In genomic region chr22:42078469-42079318, GRCh38 we compare ENCODE assay signal across 8 cellular contexts. TPM values are rescaled to one million over a fixed set of nuclear protein-coding genes. Genes with fewer than 3 reads are reported as not detected.
DNase-seq lines count a peak whose midpoint lies in the region; ATAC-seq and TF ChIP-seq lines count a peak whose summit lies in the region.

No MANE protein-coding gene starts in this region.

- no peaks in the 10 kb centered on the region for H3K36me3 Mint-ChIP-seq in natural killer cell

- no peak for DNase-seq in Right ventricle myocardium inferior (ENCODE audit: missing footprints)
- DNase-seq in cardiac septum (ENCODE audit: low spot score) = no peak
- DNase-seq in Peyer's patch = peak in 1 of 3 donors; percentile 55
- DNase-seq in epithelial cell of prostate (ENCODE audit: low read depth, low spot score) = no peak
- no peak for DNase-seq in natural killer cell
- DNase-seq in NCI-H2081 treated with DMSO at 0.1 percent for 48 hours (lab: John Stamatoyannopoulos, UW) = no peak
- DNase-seq in HCEC 1CT = no peak

- H3K4me1 Mint-ChIP-seq in natural killer cell = peaks cover 26 to 31% of the 10 kb centered on the region in 2 donors

- TF ChIP-seq CTCF in Peyer's patch (IDR thresholded peaks at IDR 0.05) (no peak), natural killer cell (IDR thresholded peaks at IDR 0.05) (no peak)

- no peaks in the 10 kb centered on the region for H3K27me3 Mint-ChIP-seq in natural killer cell (ENCODE audit: low read depth in 2 of 2)

- peaks cover 0 to 29% (median 8%) of the 10 kb centered on the region in 4 donors for H3K4me1 ChIP-seq in Peyer's patch

- TF ChIP-seq POLR2A in Peyer's patch (IDR thresholded peaks at IDR 0.05) = no peak

- no peaks in the 10 kb centered on the region for H3K9me3 ChIP-seq in Peyer's patch

- peaks cover 0 to 22% (median 0%) of the 10 kb centered on the region in 3 donors for H3K36me3 ChIP-seq in Peyer's patch

- peak overlapping the region; percentile 97 to 100 for H3K27ac Mint-ChIP-seq in natural killer cell

- H3K4me3 Mint-ChIP-seq in natural killer cell = peak overlapping the region; percentile 96

- H3K9me3 Mint-ChIP-seq in natural killer cell = no peaks in the 10 kb centered on the region

- intact Hi-C loops in Right ventricle myocardium inferior (cut with DNase I) (loop anchor here (1.0 kb wide), 1 partner anchor 12 kb away; the partner anchor contains the start of gene NDUFA6), cardiac septum (cut with DNase I) (loop anchor here (10.0 kb wide), 1 partner anchor 394 kb away; the partner anchor contains the start of gene SNU13), natural killer cell (cut with micrococcal nuclease) (loop anchor here (1.0 kb wide), 1 partner anchor 8 kb away; the partner anchor contains the start of gene NAGA)

- ATAC-seq in Right ventricle myocardium inferior (peak; percentile 9), natural killer cell (no peak), GM19035 (IDR thresholded peaks at IDR 0.05; ENCODE audit: unreplicated experiment) (no peak)

- H3K27ac ChIP-seq in Peyer's patch (peak overlapping the region; percentile 97 to 99 (median 98)), epithelial cell of prostate (peak overlapping the region; percentile 85)

- peak overlapping the region; percentile 60 to 74 (median 72) for H3K4me3 ChIP-seq in Peyer's patch

- no peaks in the 10 kb centered on the region for H3K27me3 ChIP-seq in Peyer's patch

RNA-seq across cellular contexts. Expression of gene SMDT1, which starts 0.8 kb away (rescaled TPM):
- 172 TPM for total RNA-seq in Right ventricle myocardium inferior
- 123 TPM for total RNA-seq in cardiac septum
- total RNA-seq in Peyer's patch = 10 to 100 TPM in 3 of 4 donors, 1 to 10 TPM in 1; 9.9 to 18.2 (median 17.0) TPM
- total RNA-seq in natural killer cell = 10 to 100 TPM; 37.7 to 51.0 (median 45.1) TPM

RNA-seq across cellular contexts. Expression of gene PHETA2, which starts 4.6 kb away (rescaled TPM):
- total RNA-seq in Right ventricle myocardium inferior (6.2 TPM), cardiac septum (4.5 TPM), Peyer's patch (10 to 100 TPM in 1 of 4 donors, 1 to 10 TPM in 3; 5.8 to 14.6 (median 7.6) TPM), natural killer cell (1 to 10 TPM; 1.2 to 2.3 (median 1.8) TPM)

RNA-seq across cellular contexts. Expression of gene NAGA, which starts 8.1 kb away (rescaled TPM):
- total RNA-seq in Right ventricle myocardium inferior (14.3 TPM), cardiac septum (11.2 TPM), Peyer's patch (100 to 1,000 TPM in 1 of 4 donors, 10 to 100 TPM in 3; 31.4 to 102 (median 86.9) TPM), natural killer cell (10 to 100 TPM; 12.8 to 15.7 (median 14.2) TPM)

RNA-seq across cellular contexts. Expression of gene NDUFA6, which starts 11.9 kb away (rescaled TPM):
- total RNA-seq in Right ventricle myocardium inferior = 296 TPM
- 183 TPM for total RNA-seq in cardiac septum
- total RNA-seq in Peyer's patch = 10 to 100 TPM; 57.2 to 88.1 (median 61.0) TPM
- total RNA-seq in natural killer cell = 10 to 100 TPM; 50.4 to 69.7 (median 63.8) TPM

RNA-seq across cellular contexts. Expression of gene CYP2D6, which starts 51.9 kb away (rescaled TPM):
- not detected for total RNA-seq in Right ventricle myocardium inferior
- 0.35 TPM for total RNA-seq in cardiac septum
- total RNA-seq in Peyer's patch = 100 to 1,000 TPM in 2 of 4 donors, 10 to 100 TPM in 2; 18.2 to 329 (median 117) TPM
- total RNA-seq in natural killer cell = 1 to 10 TPM; 3.8 to 5.5 (median 3.9) TPM
